27 cellular contexts compared by ENCODE assay signal in genomic region chr3:177703788-177704187, GRCh38.
DNase-seq lines count a peak whose midpoint lies in the region; ATAC-seq, FAIRE-seq and TF ChIP-seq lines count a peak whose summit lies in the region.
"Had no signal": no experiment of that assay in that cellular context is flagged by ENCODE, and none has a peak within 500 bp of the region (broad histone marks: within the 10 kb centered on the region; RNA-seq: fewer than 3 reads in every experiment).

No MANE protein-coding gene starts in this region.

- H3K27me3 ChIP-seq in RWPE2 (ENCODE audit: insufficient read depth, poor library complexity, severe bottlenecking) (no peaks in the 10 kb centered on the region), smooth muscle cell (ENCODE audit: low read depth) (no peaks in the 10 kb centered on the region)
- H3K27me3 ChIP-seq: ascending aorta, hepatocyte, uterus had no signal

- H2AFZ ChIP-seq in smooth muscle cell (ENCODE audit: low read depth): no peak overlapping the region
- H2AFZ ChIP-seq: hepatocyte had no signal

- H3K9me3 Mint-ChIP-seq in activated naive CD4-positive, alpha-beta T cell treated with anti-CD3 and anti-CD28 coated beads, Interleukin-2, amount 50 U/mL, for 72 hours: peaks cover 0 to 6% of the 10 kb centered on the region in 2 donors
- H3K9me3 Mint-ChIP-seq: CD8-positive, alpha-beta T cell; endodermal cell; memory B cell had no signal

- H3K4me2 ChIP-seq in smooth muscle cell: no peak overlapping the region
- H3K4me2 ChIP-seq: hepatocyte, KMS-11 had no signal

- ATAC-seq in activated naive CD4-positive, alpha-beta T cell treated with anti-CD3 and anti-CD28 coated beads, Interleukin-2, amount 50 U/mL, for 72 hours: peak; percentile 45 to 91
- peak; percentile 67; the same call in 1 of the 3 replicates for ATAC-seq in RWPE2 (ENCODE audit: low read depth)
- no peak for ATAC-seq in HG03280 (IDR thresholded peaks at IDR 0.05; ENCODE audit: unreplicated experiment)
- ATAC-seq: CD8-positive, alpha-beta T cell; naive thymus-derived CD4-positive, alpha-beta T cell had no signal

- H3K9ac ChIP-seq in smooth muscle cell (ENCODE audit: low read depth): no peak overlapping the region
- H3K9ac ChIP-seq: KMS-11 had no signal

- H3K27ac Mint-ChIP-seq in activated naive CD4-positive, alpha-beta T cell treated with anti-CD3 and anti-CD28 coated beads, Interleukin-2, amount 50 U/mL, for 72 hours: peak overlapping the region in 1 of 2 donors; percentile 25
- H3K27ac Mint-ChIP-seq: CD8-positive, alpha-beta T cell; endodermal cell; memory B cell; naive thymus-derived CD4-positive, alpha-beta T cell; progenitor cell of endocrine pancreas had no signal

- H3K36me3 Mint-ChIP-seq in activated naive CD4-positive, alpha-beta T cell treated with anti-CD3 and anti-CD28 coated beads, Interleukin-2, amount 50 U/mL, for 72 hours: no peaks in the 10 kb centered on the region
- H3K36me3 Mint-ChIP-seq: CD8-positive, alpha-beta T cell; memory B cell; naive thymus-derived CD4-positive, alpha-beta T cell had no signal

- H3K27ac ChIP-seq in RWPE2 (ENCODE audit: poor library complexity, severe bottlenecking): no peak overlapping the region
- no peak overlapping the region for H3K27ac ChIP-seq in smooth muscle cell (ENCODE audit: low read depth)
- H3K27ac ChIP-seq: ascending aorta, hepatocyte, KMS-11, uterus had no signal

- no peaks in the 10 kb centered on the region for H3K79me2 ChIP-seq in smooth muscle cell (ENCODE audit: low read depth)
- H3K79me2 ChIP-seq: hepatocyte had no signal

- H3K4me1 ChIP-seq in RWPE2 (ENCODE audit: insufficient read depth, poor library complexity, severe bottlenecking) (no peaks in the 10 kb centered on the region), smooth muscle cell (ENCODE audit: low read depth) (no peaks in the 10 kb centered on the region)
- H3K4me1 ChIP-seq: ascending aorta, uterus had no signal

- DNase-seq in activated naive CD4-positive, alpha-beta T cell treated with anti-CD3 and anti-CD28 coated beads, Interleukin-2, amount 50 U/mL, for 72 hours (ENCODE audit: low spot score in 2 of 2): no peak
- no peak for DNase-seq in activated naive CD4-positive, alpha-beta T cell (lab: John Stamatoyannopoulos, UW)
- DNase-seq in RWPE2 (ENCODE audit: low spot score) (no peak), glomerular visceral epithelial cell (ENCODE audit: extremely low spot score) (peak; percentile 11), urothelium cell line (ENCODE audit: low spot score) (no peak), C1 segment of cervical spinal cord (lab: John Stamatoyannopoulos, UW) (no peak), smooth muscle cell (lab: John Stamatoyannopoulos, UW; ENCODE audit: unreplicated experiment) (no peak)
- DNase-seq: ACHN; activated CD4-positive, alpha-beta T cell treated with anti-CD3 and anti-CD28 coated beads for 48 hours; CD8-positive, alpha-beta T cell; DMS79 treated with DMSO at 0.1 percent for 48 hours; endodermal cell; islet precursor cell; naive thymus-derived CD4-positive, alpha-beta T cell; NCI-H1092; NCI-H2029 treated with DMSO at 0.1 percent for 48 hours; NCI-H510A treated with DMSO at 0.1 percent for 48 hours; small intestine; substantia nigra; uterus had no signal

- peak; percentile 56 for FAIRE-seq in urothelium cell line (lab: Jason Lieb, UNC)
- FAIRE-seq: small intestine, TTC549 had no signal

- no peaks in the 10 kb centered on the region for H3F3A ChIP-seq in smooth muscle cell (ENCODE audit: low read depth)

- H3K4me3 ChIP-seq in RWPE2 (ENCODE audit: severe bottlenecking) (no peak overlapping the region), smooth muscle cell (no peak overlapping the region)
- H3K4me3 ChIP-seq: ascending aorta, hepatocyte, uterus had no signal

- no peak for TF ChIP-seq CTCF in RWPE2 (IDR thresholded peaks at IDR 0.05; ENCODE audit: poor library complexity, severe bottlenecking)
- no peak for TF ChIP-seq CTCF in smooth muscle cell (IDR thresholded peaks at IDR 0.05; ENCODE audit: borderline replicate concordance, insufficient read depth, poor library complexity, severe bottlenecking)

- no peaks in the 10 kb centered on the region for H4K20me1 ChIP-seq in smooth muscle cell (ENCODE audit: low read depth)

- no peaks in the 10 kb centered on the region for H3K9me3 ChIP-seq in RWPE2 (ENCODE audit: severe bottlenecking)
- no peaks in the 10 kb centered on the region for H3K9me3 ChIP-seq in smooth muscle cell (replicated peaks; ENCODE audit: low read depth)
- H3K9me3 ChIP-seq: ascending aorta, uterus had no signal

- WGBS in smooth muscle cell (ENCODE audit: low lambda C conversion rate): 90% methylated on average over 3 of the region's 3 CpGs

- H3K36me3 ChIP-seq in RWPE2 (ENCODE audit: low read depth) (no peaks in the 10 kb centered on the region), smooth muscle cell (ENCODE audit: low read depth) (no peaks in the 10 kb centered on the region)
- H3K36me3 ChIP-seq: ascending aorta, uterus had no signal
